23 cellular contexts compared by ENCODE assay signal in the genomic region with DNA sequence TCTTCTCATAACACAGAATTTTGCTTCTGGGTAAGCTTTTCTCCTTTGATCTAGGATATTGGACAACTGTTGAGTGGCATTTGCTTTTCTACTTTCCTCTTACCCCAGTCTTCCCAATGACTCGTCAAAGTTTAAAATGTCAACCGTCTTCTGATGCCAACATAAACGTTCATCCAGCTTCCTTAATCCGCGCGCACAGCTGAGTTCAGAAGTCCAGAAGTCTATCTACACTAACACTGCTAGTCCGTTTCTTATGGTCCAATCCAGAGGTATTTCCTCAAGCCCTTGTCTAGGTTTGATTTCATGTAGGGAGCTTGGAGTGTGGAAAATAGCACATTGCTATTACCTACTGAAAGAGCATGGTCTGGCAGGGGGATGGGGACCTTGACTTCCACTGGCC.
"Had no signal": no experiment of that assay in that cellular context is flagged by ENCODE, and none has a peak within 500 bp of the region (broad histone marks: within the 10 kb centered on the region; RNA-seq: fewer than 3 reads in every experiment).

No MANE protein-coding gene starts in this region.

- H3K4me3 ChIP-seq: SJSA1, SK-N-MC had no signal

- H3K4me1 ChIP-seq: SJSA1 had no signal

- H3K27ac ChIP-seq: SJSA1, SK-N-MC had no signal

- H3K27me3 Mint-ChIP-seq: IgD-negative memory B cell had no signal

- H3K36me3 ChIP-seq: SJSA1 had no signal

- DNase-seq: KBM-7, MV-4-11, NCI-H1048, NCI-H1105, NCI-H1417 treated with DMSO at 0.1 percent for 48 hours, NCI-H146, NCI-H1694 treated with DMSO at 0.1 percent for 48 hours, NCI-H1930, NCI-H2081, NCI-H2107, NCI-H226, NCI-H446, NCI-H510A, NCI-H524 treated with DMSO at 0.1 percent for 48 hours, NCI-H69, NCI-H774, Right ventricle myocardium superior, RPMI8226, SIG-M5 had no signal

- FAIRE-seq: RCC 7860 had no signal

- H3K4me3 Mint-ChIP-seq: IgD-negative memory B cell had no signal

- H3K27me3 ChIP-seq: SJSA1 had no signal

- H3K9me3 ChIP-seq: SJSA1 had no signal

- H3K27ac Mint-ChIP-seq: IgD-negative memory B cell had no signal
